8 cellular contexts compared by ENCODE assay signal in the genomic region with DNA sequence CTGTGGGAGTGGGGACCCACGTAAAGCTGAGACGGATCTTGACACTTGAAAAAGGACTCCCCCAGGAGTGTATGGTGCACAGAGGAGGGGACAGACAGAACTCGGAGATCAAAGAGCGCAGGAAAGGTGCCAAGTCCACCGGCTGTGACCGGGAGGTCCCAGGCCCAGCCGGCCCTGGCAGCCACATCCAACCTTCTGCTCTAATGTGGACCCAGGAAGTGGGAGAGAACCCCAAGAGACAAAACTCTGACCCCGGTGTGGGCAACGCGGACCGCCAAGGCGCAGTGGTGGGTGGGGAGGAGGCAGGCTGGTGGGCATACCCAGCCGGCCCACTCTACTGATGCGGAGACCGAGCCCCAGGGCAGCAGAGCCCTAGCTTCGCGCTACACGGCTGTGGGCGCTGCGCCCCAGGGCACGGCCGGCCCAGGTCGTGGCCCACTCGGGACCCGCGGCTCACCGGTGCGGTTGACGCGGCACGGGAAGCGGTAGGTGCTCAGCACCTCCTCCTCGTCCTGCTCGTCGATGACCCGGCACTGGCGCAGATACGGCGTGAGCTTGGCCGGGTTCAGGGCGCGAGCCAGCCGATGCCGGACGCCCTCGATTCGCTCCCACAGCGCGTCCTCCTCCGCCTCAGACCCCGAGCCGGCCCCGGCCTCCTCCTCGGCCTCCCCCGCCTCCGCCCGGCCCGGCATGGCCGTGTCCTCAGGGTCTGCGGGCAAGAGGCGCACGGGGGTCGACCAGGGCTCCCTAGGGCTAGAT. TPM values are rescaled to one million over a fixed set of nuclear protein-coding genes. Genes with fewer than 3 reads are reported as not detected.
DNase-seq lines count a peak whose midpoint lies in the region; ATAC-seq lines count a peak whose summit lies in the region.
"Had no signal": no experiment of that assay in that cellular context is flagged by ENCODE, and none has a peak within 500 bp of the region (broad histone marks: within the 10 kb centered on the region; RNA-seq: fewer than 3 reads in every experiment).

No MANE protein-coding gene starts in this region.

- peaks cover 4% of the 10 kb centered on the region; the same call in 1 of the 2 replicates for H3K4me1 ChIP-seq in HUES48 (ENCODE audit: control insufficient read depth, insufficient read depth, low read length)
- peaks cover 7% of the 10 kb centered on the region for H3K4me1 ChIP-seq in adipocyte (ENCODE audit: control insufficient read depth, insufficient read depth, low read length)

- H3K4me3 Mint-ChIP-seq in stimulated activated naive B cell treated with anti-CD40 and anti-IgM and Interleukin-4, amounts not matched to agents 10 μg/mL and 1 μg/mL and 100 μg/mL, for 72 hours: peak overlapping the region; percentile 70 to 78

- H3K27me3 Mint-ChIP-seq in stimulated activated naive B cell treated with anti-CD40 and anti-IgM and Interleukin-4, amounts not matched to agents 10 μg/mL and 1 μg/mL and 100 μg/mL, for 72 hours: peaks cover 50 to 65% of the 10 kb centered on the region in 2 donors

- H3K27ac Mint-ChIP-seq in stimulated activated naive B cell treated with anti-CD40 and anti-IgM and Interleukin-4, amounts not matched to agents 10 μg/mL and 1 μg/mL and 100 μg/mL, for 72 hours: no peak overlapping the region

- peaks cover 2 to 8% of the 10 kb centered on the region in 2 donors for H3K4me1 Mint-ChIP-seq in stimulated activated naive B cell treated with anti-CD40 and anti-IgM and Interleukin-4, amounts not matched to agents 10 μg/mL and 1 μg/mL and 100 μg/mL, for 72 hours

- peaks cover 0 to 3% of the 10 kb centered on the region in 2 donors for H3K36me3 Mint-ChIP-seq in stimulated activated naive B cell treated with anti-CD40 and anti-IgM and Interleukin-4, amounts not matched to agents 10 μg/mL and 1 μg/mL and 100 μg/mL, for 72 hours

- H3K27me3 ChIP-seq in HUES48 (ENCODE audit: control insufficient read depth, insufficient read depth, low read length) (peaks cover 27% of the 10 kb centered on the region), adipocyte (replicated peaks; ENCODE audit: control insufficient read depth, insufficient read depth, low read length) (no peaks in the 10 kb centered on the region)

- DNase-seq in adipocyte (ENCODE audit: low read depth) (no peak), iPS-NIHi11 (ENCODE audit: low spot score) (peak; percentile 72), SK-N-DZ (ENCODE audit: low spot score) (no peak), NCI-H510A treated with DMSO at 0.1 percent for 48 hours (lab: John Stamatoyannopoulos, UW) (no peak)
- DNase-seq in stimulated activated naive B cell treated with anti-CD40 and anti-IgM and Interleukin-4, amounts not matched to agents 10 μg/mL and 1 μg/mL and 100 μg/mL, for 72 hours: no peak
- DNase-seq in stimulated activated naive CD4-positive, alpha-beta T cell (lab: John Stamatoyannopoulos, UW): no peak
- DNase-seq: Kasumi-1 had no signal

- no peak overlapping the region for H3K27ac ChIP-seq in HUES48 (ENCODE audit: low read depth, low read length)

- H3K4me3 ChIP-seq in HUES48 (ENCODE audit: low read depth, low read length): peak overlapping the region; percentile 70
- peak overlapping the region; percentile 84 for H3K4me3 ChIP-seq in adipocyte (ENCODE audit: low read length)

- H3K36me3 ChIP-seq in HUES48 (ENCODE audit: control insufficient read depth, insufficient read depth, low read length) (no peaks in the 10 kb centered on the region), adipocyte (ENCODE audit: control insufficient read depth, insufficient read depth, low read length, severe bottlenecking) (no peaks in the 10 kb centered on the region)

- H3K9me3 ChIP-seq in HUES48 (ENCODE audit: control insufficient read depth, insufficient read depth, low read length) (no peaks in the 10 kb centered on the region), adipocyte (ENCODE audit: control insufficient read depth, low read length) (no peaks in the 10 kb centered on the region)

- H3K9ac ChIP-seq in HUES48 (ENCODE audit: low read depth, low read length): no peak overlapping the region
- H3K9ac ChIP-seq in adipocyte (ENCODE audit: low read length): peak overlapping the region; percentile 78

- peak; percentile 26 to 35 for ATAC-seq in stimulated activated naive B cell treated with anti-CD40 and anti-IgM and Interleukin-4, amounts not matched to agents 10 μg/mL and 1 μg/mL and 100 μg/mL, for 72 hours (replicated peaks)

- H3K9me3 Mint-ChIP-seq in stimulated activated naive B cell treated with anti-CD40 and anti-IgM and Interleukin-4, amounts not matched to agents 10 μg/mL and 1 μg/mL and 100 μg/mL, for 72 hours: peaks cover 0 to 4% of the 10 kb centered on the region in 2 donors

RNA-seq across cellular contexts. Expression of gene CARD10, which starts 0.5 kb away (rescaled TPM):
- 1.8 and 2.6 TPM in 2 replicates for polyA plus RNA-seq in SK-N-DZ (2014; cell fraction: cytosol; rRNA removed)
- polyA plus RNA-seq in SK-N-DZ (2014; cell fraction: nucleus; rRNA removed): 3.1 and 8.4 TPM in 2 replicates

RNA-seq across cellular contexts. Expression of gene MFNG, which starts 32.5 kb away (rescaled TPM):
- 16.3 and 24.6 TPM in 2 replicates for polyA plus RNA-seq in SK-N-DZ (2014; cell fraction: cytosol; rRNA removed)
- 10.8 and 20.0 TPM in 2 replicates for polyA plus RNA-seq in SK-N-DZ (2014; cell fraction: nucleus; rRNA removed)

RNA-seq across cellular contexts. Expression of gene CDC42EP1, which starts 41.6 kb away (rescaled TPM):
- not detected in 2 replicates for polyA plus RNA-seq in SK-N-DZ (2014; cell fraction: cytosol; rRNA removed)
- polyA plus RNA-seq in SK-N-DZ (2014; cell fraction: nucleus; rRNA removed): not detected in 2 replicates
